In genomic region chr5:138985683-138986082, GRCh38 we compare ENCODE assay signal across 20 cellular contexts.
DNase-seq lines count a peak whose midpoint lies in the region; ATAC-seq and TF ChIP-seq lines count a peak whose summit lies in the region.
"Had no signal": no experiment of that assay in that cellular context is flagged by ENCODE, and none has a peak within 500 bp of the region (broad histone marks: within the 10 kb centered on the region; RNA-seq: fewer than 3 reads in every experiment).

No MANE protein-coding gene starts in this region.

- TF ChIP-seq CTCF in left ventricle myocardium inferior (IDR thresholded peaks at IDR 0.05; ENCODE audit: borderline replicate concordance) (no peak), ascending aorta (IDR thresholded peaks at IDR 0.05) (no peak)

- H3K4me3 Mint-ChIP-seq in activated CD4-positive, alpha-beta T cell treated with anti-CD3 and anti-CD28 coated beads for 36 hours, result no peak overlapping the region
- H3K4me3 Mint-ChIP-seq: activated CD4-positive, alpha-beta T cell treated with anti-CD3 and anti-CD28 coated beads, Interleukin-2, amount 10 ng/mL, durations not matched to agents 24 days and 14 days; activated naive CD8-positive, alpha-beta T cell treated with anti-CD3 and anti-CD28 coated beads, Interleukin-2, amount 10 ng/mL, durations not matched to agents 7 days and 5 days; naive B cell; stimulated activated naive CD8-positive, alpha-beta T cell treated with anti-CD3 and anti-CD28 coated beads, Interleukin-15, Interleukin-2, amounts not matched to agents 100 ng/mL and 50 ng/mL, for 24 hours had no signal

- H3K36me3 ChIP-seq in left ventricle myocardium inferior (peaks cover 3% of the 10 kb centered on the region), ascending aorta (no peaks in the 10 kb centered on the region), mucosa of stomach (ENCODE audit: control insufficient read depth, insufficient read depth, low read length) (no peaks in the 10 kb centered on the region)
- H3K36me3 ChIP-seq: ovary had no signal

- DNase-seq in right cardiac atrium, result no peak
- DNase-seq in left ventricle myocardium inferior, result no peak
- peak in 1 of 2 donors; percentile 62 for DNase-seq in ascending aorta (ENCODE audit: low spot score in 2 of 2)
- no peak for DNase-seq in NCI-H526 (lab: John Stamatoyannopoulos, UW)
- no peak for DNase-seq in activated CD4-positive, alpha-beta T cell treated with anti-CD3 and anti-CD28 coated beads for 36 hours
- no peak for DNase-seq in hepatic stellate cell (ENCODE audit: low spot score)
- DNase-seq: activated CD4-positive, alpha-beta T cell treated with anti-CD3 and anti-CD28 coated beads, Interleukin-2, amount 10 ng/mL, durations not matched to agents 24 days and 14 days; activated naive CD8-positive, alpha-beta T cell treated with anti-CD3 and anti-CD28 coated beads, Interleukin-2, amount 10 ng/mL, durations not matched to agents 7 days and 5 days; C1 segment of cervical spinal cord; left cardiac atrium; mesendoderm; naive B cell; Right ventricle myocardium superior; stimulated activated CD4-positive, alpha-beta T cell treated with anti-CD3 and anti-CD28 coated beads, Interleukin-12 subunit alpha, Interleukin-12 subunit beta, amount 100 ng/mL, for 4 hours; stimulated activated CD4-positive, alpha-beta T cell treated with anti-CD3 and anti-CD28 coated beads, Interleukin-4, amount 100 ng/mL, for 4 hours had no signal

- H3K27ac Mint-ChIP-seq in activated CD4-positive, alpha-beta T cell treated with anti-CD3 and anti-CD28 coated beads for 36 hours, result no peak overlapping the region
- H3K27ac Mint-ChIP-seq: activated naive CD8-positive, alpha-beta T cell treated with anti-CD3 and anti-CD28 coated beads, Interleukin-2, amount 10 ng/mL, durations not matched to agents 7 days and 5 days; stimulated activated naive CD8-positive, alpha-beta T cell treated with anti-CD3 and anti-CD28 coated beads, Interleukin-15, Interleukin-2, amounts not matched to agents 100 ng/mL and 50 ng/mL, for 24 hours had no signal

- ATAC-seq in right cardiac atrium, result peak; percentile 11 to 60
- ATAC-seq in GM19452 (IDR thresholded peaks at IDR 0.05; ENCODE audit: unreplicated experiment), result no peak
- ATAC-seq in activated CD4-positive, alpha-beta T cell treated with anti-CD3 and anti-CD28 coated beads for 36 hours, result no peak
- ATAC-seq: left cardiac atrium had no signal

- 67% methylated on average over 6 of the region's 6 CpGs for WGBS in right cardiac atrium

- no peaks in the 10 kb centered on the region for H3K36me3 Mint-ChIP-seq in activated CD4-positive, alpha-beta T cell treated with anti-CD3 and anti-CD28 coated beads for 36 hours (ENCODE audit: low read depth)

- intact Hi-C loops in right cardiac atrium (cut with DNase I), result no loop called here
- intact Hi-C loops in left ventricle myocardium inferior (cut with micrococcal nuclease), result no loop called here
- intact Hi-C loops in ascending aorta (cut with DNase I), result no loop called here
- intact Hi-C loops in activated CD4-positive, alpha-beta T cell treated with anti-CD3 and anti-CD28 coated beads for 36 hours (cut with DNase I, micrococcal nuclease), result no loop called here

- POLR2A ChIA-PET in activated CD4-positive, alpha-beta T cell treated with anti-CD3 and anti-CD28 coated beads for 36 hours (lab: Charles Lee), result no interaction called here

- H3K4me1 ChIP-seq in right cardiac atrium (ENCODE audit: control insufficient read depth, insufficient read depth, low read length) (peaks cover 5% of the 10 kb centered on the region), left ventricle myocardium inferior (peaks cover 18% of the 10 kb centered on the region), ascending aorta (peaks cover 0 to 33% of the 10 kb centered on the region in 2 donors), mucosa of stomach (ENCODE audit: control insufficient read depth, insufficient read depth, low read length) (peaks cover 19% of the 10 kb centered on the region)

- H3K27me3 Mint-ChIP-seq in activated CD4-positive, alpha-beta T cell treated with anti-CD3 and anti-CD28 coated beads for 36 hours, result peaks cover 4% of the 10 kb centered on the region
- H3K27me3 Mint-ChIP-seq: activated CD4-positive, alpha-beta T cell treated with anti-CD3 and anti-CD28 coated beads, Interleukin-2, amount 10 ng/mL, durations not matched to agents 24 days and 14 days; activated naive CD8-positive, alpha-beta T cell treated with anti-CD3 and anti-CD28 coated beads, Interleukin-2, amount 10 ng/mL, durations not matched to agents 7 days and 5 days; naive B cell; stimulated activated naive CD8-positive, alpha-beta T cell treated with anti-CD3 and anti-CD28 coated beads, Interleukin-15, Interleukin-2, amounts not matched to agents 100 ng/mL and 50 ng/mL, for 24 hours had no signal

- H3K4me1 Mint-ChIP-seq in activated CD4-positive, alpha-beta T cell treated with anti-CD3 and anti-CD28 coated beads for 36 hours, result peaks cover 21% of the 10 kb centered on the region
- H3K4me1 Mint-ChIP-seq: naive B cell had no signal

- H3K27ac ChIP-seq in right cardiac atrium (ENCODE audit: low read length), result no peak overlapping the region
- H3K27ac ChIP-seq in left ventricle myocardium inferior (replicated peaks), result no peak overlapping the region
- H3K27ac ChIP-seq in ascending aorta, result peak overlapping the region; percentile 84 to 85
- H3K27ac ChIP-seq: KMS-11, ovary had no signal

- no peaks in the 10 kb centered on the region for H3K27me3 ChIP-seq in right cardiac atrium (ENCODE audit: control insufficient read depth, insufficient read depth)
- H3K27me3 ChIP-seq in left ventricle myocardium inferior (ENCODE audit: low read depth), result no peaks in the 10 kb centered on the region
- no peaks in the 10 kb centered on the region for H3K27me3 ChIP-seq in ascending aorta
- H3K27me3 ChIP-seq in mucosa of stomach (ENCODE audit: control insufficient read depth, insufficient read depth, low read length), result no peaks in the 10 kb centered on the region
- H3K27me3 ChIP-seq: ovary had no signal

- CTCF ChIA-PET in activated CD4-positive, alpha-beta T cell treated with anti-CD3 and anti-CD28 coated beads for 36 hours (lab: Charles Lee), result interaction anchor here (0.7 to 2.9 kb wide), 2 partner anchors 9 to 23 kb away, joined by 3 to 6 read pairs; no protein-coding TSS in a partner anchor

- H3K9ac ChIP-seq in mucosa of stomach (ENCODE audit: low read length), result peak overlapping the region; percentile 18
- H3K9ac ChIP-seq: KMS-11 had no signal

- H3K9me3 ChIP-seq in right cardiac atrium (ENCODE audit: control insufficient read depth, low read length), result no peaks in the 10 kb centered on the region
- no peaks in the 10 kb centered on the region for H3K9me3 ChIP-seq in left ventricle myocardium inferior (replicated peaks)
- no peaks in the 10 kb centered on the region for H3K9me3 ChIP-seq in ascending aorta
- H3K9me3 ChIP-seq in mucosa of stomach (ENCODE audit: control insufficient read depth, low read length), result no peaks in the 10 kb centered on the region
- H3K9me3 ChIP-seq: ovary had no signal

- no peaks in the 10 kb centered on the region for H3K9me3 Mint-ChIP-seq in activated CD4-positive, alpha-beta T cell treated with anti-CD3 and anti-CD28 coated beads for 36 hours (ENCODE audit: low read depth)
- H3K9me3 Mint-ChIP-seq: activated CD4-positive, alpha-beta T cell treated with anti-CD3 and anti-CD28 coated beads, Interleukin-2, amount 10 ng/mL, durations not matched to agents 24 days and 14 days; activated naive CD8-positive, alpha-beta T cell treated with anti-CD3 and anti-CD28 coated beads, Interleukin-2, amount 10 ng/mL, durations not matched to agents 7 days and 5 days; naive B cell; stimulated activated naive CD8-positive, alpha-beta T cell treated with anti-CD3 and anti-CD28 coated beads, Interleukin-15, Interleukin-2, amounts not matched to agents 100 ng/mL and 50 ng/mL, for 24 hours had no signal

- H3K4me3 ChIP-seq in right cardiac atrium (ENCODE audit: low read length), result no peak overlapping the region
- H3K4me3 ChIP-seq in left ventricle myocardium inferior, result no peak overlapping the region
- no peak overlapping the region for H3K4me3 ChIP-seq in ascending aorta
- no peak overlapping the region for H3K4me3 ChIP-seq in mucosa of stomach (ENCODE audit: low read length)
- H3K4me3 ChIP-seq: ovary had no signal

Comparison
In these comparisons a context has a peak if more than half of its experiments do, and no peak if none do; other contexts are left out.
1. ATAC-seq: peak in right cardiac atrium (2 of 2); none in GM19452 (single experiment) and activated CD4-positive, alpha-beta T cell treated with anti-CD3 and anti-CD28 coated beads for 36 hours (single experiment).
2. H3K27ac ChIP-seq: peak in ascending aorta (2 of 2); none in right cardiac atrium (single experiment) and left ventricle myocardium inferior (single experiment).